ENCODE assay signal across 15 cellular contexts in genomic region chr2:185896090-185896693, GRCh38.
A peak's percentile ranks its signal among the peaks of the same experiment; 100 is the strongest.
DNase-seq lines count a peak whose midpoint lies in the region; ATAC-seq, FAIRE-seq and TF ChIP-seq lines count a peak whose summit lies in the region.
"Had no signal": no experiment of that assay in that cellular context is flagged by ENCODE, and none has a peak within 500 bp of the region (broad histone marks: within the 10 kb centered on the region; RNA-seq: fewer than 3 reads in every experiment).

No MANE protein-coding gene starts in this region.

- TF ChIP-seq EP300 in HepG2 (IDR thresholded peaks at IDR 0.05; ENCODE audit: low read depth in 2 of 2, low read length in 2 of 2) (no peak), HepG2 (CRISPR knock-in tag; IDR thresholded peaks at IDR 0.05; ENCODE audit: borderline replicate concordance) (no peak)

- H4K20me1 ChIP-seq in HepG2 (ENCODE audit: insufficient read depth, low read length) (no peaks in the 10 kb centered on the region), PC-3 (ENCODE audit: low read length) (no peaks in the 10 kb centered on the region)

- TF ChIP-seq CTCF in HepG2 (CRISPR knock-in tag; IDR thresholded peaks at IDR 0.05): no peak
- no peak for TF ChIP-seq CTCF in right lobe of liver (IDR thresholded peaks at IDR 0.05)
- no peak for TF ChIP-seq CTCF in PC-3 (conservative IDR thresholded peaks at IDR 0.05; ENCODE audit: low read depth, low read length)

- no peaks in the 10 kb centered on the region for H3K4me1 Mint-ChIP-seq in activated T-helper 17 cell treated with anti-CD3 and anti-CD28 coated beads, Interleukin-2, amount 50 U/mL, for 72 hours
- H3K4me1 Mint-ChIP-seq: CD14-positive monocyte had no signal

- peak; percentile 7 for DNase-seq in NCI-H1105 treated with DMSO at 0.1 percent for 48 hours (lab: John Stamatoyannopoulos, UW)
- no peak for DNase-seq in NCI-H1105 (lab: John Stamatoyannopoulos, UW)
- no peak for DNase-seq in HepG2 (ENCODE audit: low spot score)
- no peak for DNase-seq in right lobe of liver
- DNase-seq in PC-3: no peak
- no peak for DNase-seq in H7
- DNase-seq: CD8-positive, alpha-beta T cell; COR-L47; DMS153; GF-D8; H9 had no signal

- TF ChIP-seq RAD21 in HepG2 (CRISPR knock-in tag; IDR thresholded peaks at IDR 0.05): no peak

- in situ Hi-C loops in HepG2 (cut with HindIII; ENCODE audit: extremely low pct_ligation_motif_present, low pct_unique_long_range_greater_than_20kb): no loop called here

- no peak for FAIRE-seq in HepG2 (lab: Jason Lieb, UNC)
- FAIRE-seq: D721Med had no signal

- H3K36me3 Mint-ChIP-seq in activated T-helper 17 cell treated with anti-CD3 and anti-CD28 coated beads, Interleukin-2, amount 50 U/mL, for 72 hours (ENCODE audit: low read depth): no peaks in the 10 kb centered on the region
- H3K36me3 Mint-ChIP-seq: CD14-positive monocyte; CD8-positive, alpha-beta T cell had no signal

- H3K27ac ChIP-seq in HepG2 (ENCODE audit: extremely low read length, insufficient read depth, low read length): no peak overlapping the region
- H3K27ac ChIP-seq in right lobe of liver: no peak overlapping the region
- no peak overlapping the region for H3K27ac ChIP-seq in PC-3 (ENCODE audit: low read length)
- H3K27ac ChIP-seq: 22Rv1 had no signal

- no peak overlapping the region for H3K27ac Mint-ChIP-seq in activated T-helper 17 cell treated with anti-CD3 and anti-CD28 coated beads, Interleukin-2, amount 50 U/mL, for 72 hours
- H3K27ac Mint-ChIP-seq: CD14-positive monocyte; CD8-positive, alpha-beta T cell; H9 had no signal

- H3K27me3 ChIP-seq in HepG2 (ENCODE audit: control insufficient read depth in 1 of 2, insufficient read depth in 2 of 2, low read length in 2 of 2) (no peaks in the 10 kb centered on the region), right lobe of liver (no peaks in the 10 kb centered on the region), PC-3 (ENCODE audit: low read length) (no peaks in the 10 kb centered on the region), H7 (ENCODE audit: control insufficient read depth, insufficient read depth, low read length) (no peaks in the 10 kb centered on the region)

- H3K4me1 ChIP-seq in HepG2 (ENCODE audit: insufficient read depth, low read length) (peaks cover 32% of the 10 kb centered on the region), right lobe of liver (peaks cover 0 to 9% (median 0%) of the 10 kb centered on the region in 4 donors), PC-3 (ENCODE audit: insufficient read depth, low read length) (no peaks in the 10 kb centered on the region)

- TF ChIP-seq POLR2A in HepG2 (IDR thresholded peaks at IDR 0.05; ENCODE audit: insufficient read depth in 1 of 2, low read depth in 2 of 2, low read length in 2 of 2) (no peak), right lobe of liver (IDR thresholded peaks at IDR 0.05) (no peak)

- no peaks in the 10 kb centered on the region for H3K27me3 Mint-ChIP-seq in activated T-helper 17 cell treated with anti-CD3 and anti-CD28 coated beads, Interleukin-2, amount 50 U/mL, for 72 hours

- H3K4me2 ChIP-seq in HepG2 (ENCODE audit: low read depth, low read length) (no peak overlapping the region), PC-3 (ENCODE audit: low read length) (no peak overlapping the region)

- no peak overlapping the region for H3K4me3 Mint-ChIP-seq in activated T-helper 17 cell treated with anti-CD3 and anti-CD28 coated beads, Interleukin-2, amount 50 U/mL, for 72 hours
- H3K4me3 Mint-ChIP-seq: CD14-positive monocyte; CD8-positive, alpha-beta T cell; H9 had no signal

- H3K9me3 ChIP-seq in HepG2 (ENCODE audit: low read length): no peaks in the 10 kb centered on the region
- H3K9me3 ChIP-seq in right lobe of liver: no peaks in the 10 kb centered on the region
- no peaks in the 10 kb centered on the region for H3K9me3 ChIP-seq in PC-3 (ENCODE audit: low read length)

- CTCF ChIA-PET in HepG2 (lab: Yijun Ruan, JAX; ENCODE audit: low intra/inter-chr PET ratio, low total read pairs): no interaction called here
- CTCF ChIA-PET in PC-3 (lab: Charles Lee): no interaction called here

- no peaks in the 10 kb centered on the region for H3K9me2 ChIP-seq in PC-3 (replicated peaks; ENCODE audit: low read length)

- BruUV-seq in HepG2 (replicated peaks; lab: Mats Ljungman, UMichigan) (no TSS peak), PC-3 (replicated peaks; lab: Mats Ljungman, UMichigan) (no TSS peak)

- H3K36me3 ChIP-seq in HepG2 (replicated peaks in 1 of 2; ENCODE audit: control insufficient read depth in 1 of 2, insufficient read depth in 2 of 2, low read length in 2 of 2) (no peaks in the 10 kb centered on the region), right lobe of liver (no peaks in the 10 kb centered on the region), PC-3 (ENCODE audit: low read depth, low read length) (no peaks in the 10 kb centered on the region), H7 (replicated peaks; ENCODE audit: control insufficient read depth, insufficient read depth, low read length) (no peaks in the 10 kb centered on the region)

- POLR2A ChIA-PET in HepG2 (lab: Yijun Ruan, JAX): no interaction called here
- POLR2A ChIA-PET in PC-3 (lab: Charles Lee; ENCODE audit: unreplicated experiment): no interaction called here

- H3K4me3 ChIP-seq in HepG2 (replicated peaks in 1 of 3; ENCODE audit: insufficient read depth in 1 of 3, low read depth in 2 of 3, low read length in 3 of 3): no peak overlapping the region
- H3K4me3 ChIP-seq in right lobe of liver: no peak overlapping the region
- H3K4me3 ChIP-seq in PC-3 (ENCODE audit: low read length): no peak overlapping the region
- no peak overlapping the region for H3K4me3 ChIP-seq in H7 (ENCODE audit: insufficient read depth, low read depth, low read length)

- no peaks in the 10 kb centered on the region for H3K9me3 Mint-ChIP-seq in activated T-helper 17 cell treated with anti-CD3 and anti-CD28 coated beads, Interleukin-2, amount 50 U/mL, for 72 hours
- H3K9me3 Mint-ChIP-seq: CD8-positive, alpha-beta T cell; H9 had no signal

- H2AFZ ChIP-seq in HepG2 (ENCODE audit: low read length): no peak overlapping the region
- 0 out of 2 replicates have a peak overlapping the region, but pooled peaks have one; percentile 12 for H2AFZ ChIP-seq in PC-3 (ENCODE audit: low read length)

- H3K9ac ChIP-seq in HepG2 (ENCODE audit: insufficient read depth, low read depth, low read length) (no peak overlapping the region), PC-3 (ENCODE audit: low read length) (no peak overlapping the region)

- intact Hi-C loops in HepG2 (cut with micrococcal nuclease; ENCODE audit: unreplicated experiment) (no loop called here), right lobe of liver (cut with DNase I) (no loop called here), PC-3 (cut with micrococcal nuclease) (no loop called here)

- 56% methylated on average over 5 of the region's 5 CpGs for WGBS in HepG2 (ENCODE audit: low lambda C conversion rate)
- WGBS in right lobe of liver (ENCODE audit: insufficient coverage, low coverage, low lambda C conversion rate, missing lambda C conversion rate): 87% methylated on average over 5 of the region's 5 CpGs

- no peaks in the 10 kb centered on the region for H3K79me2 ChIP-seq in HepG2 (ENCODE audit: insufficient read depth, low read length)
- no peaks in the 10 kb centered on the region for H3K79me2 ChIP-seq in PC-3 (ENCODE audit: low read length)

- ATAC-seq in HepG2 (peak; percentile 55; the same call in 2 of the 3 replicates), right lobe of liver (no peak), PC-3 (no peak)
- no peak for ATAC-seq in activated T-helper 17 cell treated with anti-CD3 and anti-CD28 coated beads, Interleukin-2, amount 50 U/mL, for 72 hours (replicated peaks)
- ATAC-seq: CD8-positive, alpha-beta T cell had no signal

- H3F3A ChIP-seq in PC-3 (ENCODE audit: low read length, unreplicated experiment): no peaks in the 10 kb centered on the region

TF ChIP-seq in HepG2, 621 proteins besides CTCF, POLR2A, EP300 and RAD21:
- TF ChIP-seq FLYWCH1 (CRISPR knock-in tag; IDR thresholded peaks at IDR 0.05) (no peak), MAFF (IDR thresholded peaks at IDR 0.05; ENCODE audit: low read depth, low read length) (peak; percentile 79), CENPBD1 (CRISPR knock-in tag; IDR thresholded peaks at IDR 0.05; ENCODE audit: borderline replicate concordance, low read depth) (no peak), MAFK (conservative IDR thresholded peaks at IDR 0.05 in 1 of 2, IDR thresholded peaks at IDR 0.05 in 1 of 2; ENCODE audit: low read length in 2 of 2) (peak; percentile 82 to 92), ZBTB38 (CRISPR knock-in tag; IDR thresholded peaks at IDR 0.05) (no peak), SMARCC2 (IDR thresholded peaks at IDR 0.05) (no peak)
